1 cellular context compared by ENCODE assay signal in the genomic region with DNA sequence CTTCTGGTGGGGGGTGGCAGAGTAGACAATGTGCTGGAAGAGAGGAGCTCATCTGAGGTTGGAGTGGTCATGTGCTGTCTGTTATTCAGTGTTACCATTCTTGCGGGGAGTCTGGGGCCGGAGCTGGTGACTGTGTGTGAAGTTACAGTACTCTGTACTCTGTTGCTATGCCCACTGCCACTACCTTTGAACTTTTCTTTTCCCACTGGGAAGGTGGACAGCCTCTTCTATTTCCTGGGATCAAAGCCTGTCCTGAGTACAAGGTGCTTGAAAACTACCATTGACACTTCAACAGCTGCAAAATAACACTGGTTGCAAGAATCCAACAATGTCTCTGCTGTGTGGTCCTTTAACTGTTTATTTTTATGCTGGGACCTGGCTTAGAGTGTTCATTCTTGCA.
TF ChIP-seq lines count a peak whose summit lies in the region.

No MANE protein-coding gene starts in this region.

TF ChIP-seq in HepG2, 621 proteins besides CTCF, POLR2A, EP300 and RAD21 (continued from another document and continues in another):
- TF ChIP-seq, protein P1, sequence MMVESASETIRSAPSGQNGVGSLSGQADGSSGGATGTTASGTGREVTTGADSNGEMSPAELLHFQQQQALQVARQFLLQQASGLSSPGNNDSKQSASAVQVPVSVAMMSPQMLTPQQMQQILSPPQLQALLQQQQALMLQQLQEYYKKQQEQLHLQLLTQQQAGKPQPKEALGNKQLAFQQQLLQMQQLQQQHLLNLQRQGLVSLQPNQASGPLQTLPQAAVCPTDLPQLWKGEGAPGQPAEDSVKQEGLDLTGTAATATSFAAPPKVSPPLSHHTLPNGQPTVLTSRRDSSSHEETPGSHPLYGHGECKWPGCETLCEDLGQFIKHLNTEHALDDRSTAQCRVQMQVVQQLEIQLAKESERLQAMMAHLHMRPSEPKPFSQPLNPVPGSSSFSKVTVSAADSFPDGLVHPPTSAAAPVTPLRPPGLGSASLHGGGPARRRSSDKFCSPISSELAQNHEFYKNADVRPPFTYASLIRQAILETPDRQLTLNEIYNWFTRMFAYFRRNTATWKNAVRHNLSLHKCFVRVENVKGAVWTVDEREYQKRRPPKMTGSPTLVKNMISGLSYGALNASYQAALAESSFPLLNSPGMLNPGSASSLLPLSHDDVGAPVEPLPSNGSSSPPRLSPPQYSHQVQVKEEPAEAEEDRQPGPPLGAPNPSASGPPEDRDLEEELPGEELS (CRISPR knock-in tag; IDR thresholded peaks at IDR 0.05) = peak; percentile 82
- no peak; the same call in 1 of the 2 replicates for TF ChIP-seq SPEN (CRISPR knock-in tag; IDR thresholded peaks at IDR 0.05; ENCODE audit: low read depth)
- TF ChIP-seq, protein P2, sequence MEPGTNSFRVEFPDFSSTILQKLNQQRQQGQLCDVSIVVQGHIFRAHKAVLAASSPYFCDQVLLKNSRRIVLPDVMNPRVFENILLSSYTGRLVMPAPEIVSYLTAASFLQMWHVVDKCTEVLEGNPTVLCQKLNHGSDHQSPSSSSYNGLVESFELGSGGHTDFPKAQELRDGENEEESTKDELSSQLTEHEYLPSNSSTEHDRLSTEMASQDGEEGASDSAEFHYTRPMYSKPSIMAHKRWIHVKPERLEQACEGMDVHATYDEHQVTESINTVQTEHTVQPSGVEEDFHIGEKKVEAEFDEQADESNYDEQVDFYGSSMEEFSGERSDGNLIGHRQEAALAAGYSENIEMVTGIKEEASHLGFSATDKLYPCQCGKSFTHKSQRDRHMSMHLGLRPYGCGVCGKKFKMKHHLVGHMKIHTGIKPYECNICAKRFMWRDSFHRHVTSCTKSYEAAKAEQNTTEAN (CRISPR knock-in tag; conservative IDR thresholded peaks at IDR 0.05) = no peak
- TF ChIP-seq ZBTB20 (CRISPR knock-in tag; IDR thresholded peaks at IDR 0.05; ENCODE audit: borderline replicate concordance, low read depth) = no peak
- TF ChIP-seq ZNF337 (CRISPR knock-in tag; IDR thresholded peaks at IDR 0.05; ENCODE audit: borderline replicate concordance, low read depth) = no peak
- no peak for TF ChIP-seq BRD4 (CRISPR knock-in tag; IDR thresholded peaks at IDR 0.05)
- TF ChIP-seq, protein P3, sequence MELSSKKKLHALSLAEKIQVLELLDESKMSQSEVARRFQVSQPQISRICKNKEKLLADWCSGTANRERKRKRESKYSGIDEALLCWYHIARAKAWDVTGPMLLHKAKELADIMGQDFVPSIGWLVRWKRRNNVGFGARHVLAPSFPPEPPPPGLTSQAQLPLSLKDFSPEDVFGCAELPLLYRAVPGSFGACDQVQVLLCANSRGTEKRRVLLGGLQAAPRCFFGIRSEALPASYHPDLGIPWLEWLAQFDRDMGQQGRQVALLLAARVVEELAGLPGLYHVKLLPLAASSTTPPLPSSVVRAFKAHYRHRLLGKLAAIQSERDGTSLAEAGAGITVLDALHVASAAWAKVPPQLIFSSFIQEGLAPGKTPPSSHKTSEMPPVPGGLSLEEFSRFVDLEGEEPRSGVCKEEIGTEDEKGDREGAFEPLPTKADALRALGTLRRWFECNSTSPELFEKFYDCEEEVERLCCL (CRISPR knock-in tag; IDR thresholded peaks at IDR 0.05; ENCODE audit: borderline replicate concordance) = no peak
- TF ChIP-seq ISL2 (CRISPR knock-in tag; IDR thresholded peaks at IDR 0.05) = no peak
- peak; percentile 49; the same call in 1 of the 2 replicates for TF ChIP-seq ZNF747 (CRISPR knock-in tag; IDR thresholded peaks at IDR 0.05; ENCODE audit: borderline replicate concordance)
- peak; percentile 38; the same call in 1 of the 2 replicates for TF ChIP-seq HOXA3 (CRISPR knock-in tag; IDR thresholded peaks at IDR 0.05)
- no peak for TF ChIP-seq ZNF20 (CRISPR knock-in tag; IDR thresholded peaks at IDR 0.05)
- TF ChIP-seq CBX2 (IDR thresholded peaks at IDR 0.05; ENCODE audit: low read depth, low read length) = no peak
- no peak for TF ChIP-seq CBX2 (CRISPR knock-in tag; IDR thresholded peaks at IDR 0.05; ENCODE audit: low read depth)
- no peak for TF ChIP-seq SUZ12 (IDR thresholded peaks at IDR 0.05; ENCODE audit: low read depth, low read length)
- no peak for TF ChIP-seq SMC3 (IDR thresholded peaks at IDR 0.05; ENCODE audit: low read length)
- TF ChIP-seq, protein P4, sequence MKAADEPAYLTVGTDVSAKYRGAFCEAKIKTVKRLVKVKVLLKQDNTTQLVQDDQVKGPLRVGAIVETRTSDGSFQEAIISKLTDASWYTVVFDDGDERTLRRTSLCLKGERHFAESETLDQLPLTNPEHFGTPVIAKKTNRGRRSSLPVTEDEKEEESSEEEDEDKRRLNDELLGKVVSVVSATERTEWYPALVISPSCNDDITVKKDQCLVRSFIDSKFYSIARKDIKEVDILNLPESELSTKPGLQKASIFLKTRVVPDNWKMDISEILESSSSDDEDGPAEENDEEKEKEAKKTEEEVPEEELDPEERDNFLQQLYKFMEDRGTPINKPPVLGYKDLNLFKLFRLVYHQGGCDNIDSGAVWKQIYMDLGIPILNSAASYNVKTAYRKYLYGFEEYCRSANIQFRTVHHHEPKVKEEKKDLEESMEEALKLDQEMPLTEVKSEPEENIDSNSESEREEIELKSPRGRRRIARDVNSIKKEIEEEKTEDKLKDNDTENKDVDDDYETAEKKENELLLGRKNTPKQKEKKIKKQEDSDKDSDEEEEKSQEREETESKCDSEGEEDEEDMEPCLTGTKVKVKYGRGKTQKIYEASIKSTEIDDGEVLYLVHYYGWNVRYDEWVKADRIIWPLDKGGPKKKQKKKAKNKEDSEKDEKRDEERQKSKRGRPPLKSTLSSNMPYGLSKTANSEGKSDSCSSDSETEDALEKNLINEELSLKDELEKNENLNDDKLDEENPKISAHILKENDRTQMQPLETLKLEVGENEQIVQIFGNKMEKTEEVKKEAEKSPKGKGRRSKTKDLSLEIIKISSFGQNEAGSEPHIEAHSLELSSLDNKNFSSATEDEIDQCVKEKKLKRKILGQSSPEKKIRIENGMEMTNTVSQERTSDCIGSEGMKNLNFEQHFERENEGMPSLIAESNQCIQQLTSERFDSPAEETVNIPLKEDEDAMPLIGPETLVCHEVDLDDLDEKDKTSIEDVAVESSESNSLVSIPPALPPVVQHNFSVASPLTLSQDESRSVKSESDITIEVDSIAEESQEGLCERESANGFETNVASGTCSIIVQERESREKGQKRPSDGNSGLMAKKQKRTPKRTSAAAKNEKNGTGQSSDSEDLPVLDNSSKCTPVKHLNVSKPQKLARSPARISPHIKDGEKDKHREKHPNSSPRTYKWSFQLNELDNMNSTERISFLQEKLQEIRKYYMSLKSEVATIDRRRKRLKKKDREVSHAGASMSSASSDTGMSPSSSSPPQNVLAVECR (CRISPR knock-in tag; IDR thresholded peaks at IDR 0.05; ENCODE audit: borderline replicate concordance) = peak; percentile 57; the same call in 1 of the 2 replicates
- TF ChIP-seq ZFP36 (IDR thresholded peaks at IDR 0.05; ENCODE audit: borderline replicate concordance, low read depth, low read length, partially characterized antibody) = no peak
- TF ChIP-seq ZNF737 (CRISPR knock-in tag; IDR thresholded peaks at IDR 0.05; ENCODE audit: borderline replicate concordance) = no peak
- peak; percentile 86 for TF ChIP-seq HNF4A (CRISPR knock-in tag; IDR thresholded peaks at IDR 0.05)
- no peak for TF ChIP-seq SIN3A (IDR thresholded peaks at IDR 0.05; ENCODE audit: borderline replicate concordance, low read depth, low read length)
- TF ChIP-seq ZNF792 (CRISPR knock-in tag; IDR thresholded peaks at IDR 0.05) = no peak
- TF ChIP-seq ZNF672 (CRISPR knock-in tag; IDR thresholded peaks at IDR 0.05) = no peak
- TF ChIP-seq NFE2L1 (CRISPR knock-in tag; IDR thresholded peaks at IDR 0.05; ENCODE audit: borderline replicate concordance) = no peak
- TF ChIP-seq ZNF883 (CRISPR knock-in tag; IDR thresholded peaks at IDR 0.05; ENCODE audit: not compliant biosample characterization) = no peak
- TF ChIP-seq, protein P5, sequence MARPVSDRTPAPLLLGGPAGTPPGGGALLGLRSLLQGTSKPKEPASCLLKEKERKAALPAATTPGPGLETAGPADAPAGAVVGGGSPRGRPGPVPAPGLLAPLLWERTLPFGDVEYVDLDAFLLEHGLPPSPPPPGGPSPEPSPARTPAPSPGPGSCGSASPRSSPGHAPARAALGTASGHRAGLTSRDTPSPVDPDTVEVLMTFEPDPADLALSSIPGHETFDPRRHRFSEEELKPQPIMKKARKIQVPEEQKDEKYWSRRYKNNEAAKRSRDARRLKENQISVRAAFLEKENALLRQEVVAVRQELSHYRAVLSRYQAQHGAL (CRISPR knock-in tag; IDR thresholded peaks at IDR 0.05; ENCODE audit: not compliant biosample characterization) = no peak
- no peak for TF ChIP-seq ZNF136 (CRISPR knock-in tag; IDR thresholded peaks at IDR 0.05; ENCODE audit: low read depth)
- TF ChIP-seq, protein P6, sequence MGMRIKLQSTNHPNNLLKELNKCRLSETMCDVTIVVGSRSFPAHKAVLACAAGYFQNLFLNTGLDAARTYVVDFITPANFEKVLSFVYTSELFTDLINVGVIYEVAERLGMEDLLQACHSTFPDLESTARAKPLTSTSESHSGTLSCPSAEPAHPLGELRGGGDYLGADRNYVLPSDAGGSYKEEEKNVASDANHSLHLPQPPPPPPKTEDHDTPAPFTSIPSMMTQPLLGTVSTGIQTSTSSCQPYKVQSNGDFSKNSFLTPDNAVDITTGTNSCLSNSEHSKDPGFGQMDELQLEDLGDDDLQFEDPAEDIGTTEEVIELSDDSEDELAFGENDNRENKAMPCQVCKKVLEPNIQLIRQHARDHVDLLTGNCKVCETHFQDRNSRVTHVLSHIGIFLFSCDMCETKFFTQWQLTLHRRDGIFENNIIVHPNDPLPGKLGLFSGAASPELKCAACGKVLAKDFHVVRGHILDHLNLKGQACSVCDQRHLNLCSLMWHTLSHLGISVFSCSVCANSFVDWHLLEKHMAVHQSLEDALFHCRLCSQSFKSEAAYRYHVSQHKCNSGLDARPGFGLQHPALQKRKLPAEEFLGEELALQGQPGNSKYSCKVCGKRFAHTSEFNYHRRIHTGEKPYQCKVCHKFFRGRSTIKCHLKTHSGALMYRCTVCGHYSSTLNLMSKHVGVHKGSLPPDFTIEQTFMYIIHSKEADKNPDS (CRISPR knock-in tag; IDR thresholded peaks at IDR 0.05) = 0 out of 2 replicates have a peak, but pooled peaks have one; percentile 64
- TF ChIP-seq, protein P7, sequence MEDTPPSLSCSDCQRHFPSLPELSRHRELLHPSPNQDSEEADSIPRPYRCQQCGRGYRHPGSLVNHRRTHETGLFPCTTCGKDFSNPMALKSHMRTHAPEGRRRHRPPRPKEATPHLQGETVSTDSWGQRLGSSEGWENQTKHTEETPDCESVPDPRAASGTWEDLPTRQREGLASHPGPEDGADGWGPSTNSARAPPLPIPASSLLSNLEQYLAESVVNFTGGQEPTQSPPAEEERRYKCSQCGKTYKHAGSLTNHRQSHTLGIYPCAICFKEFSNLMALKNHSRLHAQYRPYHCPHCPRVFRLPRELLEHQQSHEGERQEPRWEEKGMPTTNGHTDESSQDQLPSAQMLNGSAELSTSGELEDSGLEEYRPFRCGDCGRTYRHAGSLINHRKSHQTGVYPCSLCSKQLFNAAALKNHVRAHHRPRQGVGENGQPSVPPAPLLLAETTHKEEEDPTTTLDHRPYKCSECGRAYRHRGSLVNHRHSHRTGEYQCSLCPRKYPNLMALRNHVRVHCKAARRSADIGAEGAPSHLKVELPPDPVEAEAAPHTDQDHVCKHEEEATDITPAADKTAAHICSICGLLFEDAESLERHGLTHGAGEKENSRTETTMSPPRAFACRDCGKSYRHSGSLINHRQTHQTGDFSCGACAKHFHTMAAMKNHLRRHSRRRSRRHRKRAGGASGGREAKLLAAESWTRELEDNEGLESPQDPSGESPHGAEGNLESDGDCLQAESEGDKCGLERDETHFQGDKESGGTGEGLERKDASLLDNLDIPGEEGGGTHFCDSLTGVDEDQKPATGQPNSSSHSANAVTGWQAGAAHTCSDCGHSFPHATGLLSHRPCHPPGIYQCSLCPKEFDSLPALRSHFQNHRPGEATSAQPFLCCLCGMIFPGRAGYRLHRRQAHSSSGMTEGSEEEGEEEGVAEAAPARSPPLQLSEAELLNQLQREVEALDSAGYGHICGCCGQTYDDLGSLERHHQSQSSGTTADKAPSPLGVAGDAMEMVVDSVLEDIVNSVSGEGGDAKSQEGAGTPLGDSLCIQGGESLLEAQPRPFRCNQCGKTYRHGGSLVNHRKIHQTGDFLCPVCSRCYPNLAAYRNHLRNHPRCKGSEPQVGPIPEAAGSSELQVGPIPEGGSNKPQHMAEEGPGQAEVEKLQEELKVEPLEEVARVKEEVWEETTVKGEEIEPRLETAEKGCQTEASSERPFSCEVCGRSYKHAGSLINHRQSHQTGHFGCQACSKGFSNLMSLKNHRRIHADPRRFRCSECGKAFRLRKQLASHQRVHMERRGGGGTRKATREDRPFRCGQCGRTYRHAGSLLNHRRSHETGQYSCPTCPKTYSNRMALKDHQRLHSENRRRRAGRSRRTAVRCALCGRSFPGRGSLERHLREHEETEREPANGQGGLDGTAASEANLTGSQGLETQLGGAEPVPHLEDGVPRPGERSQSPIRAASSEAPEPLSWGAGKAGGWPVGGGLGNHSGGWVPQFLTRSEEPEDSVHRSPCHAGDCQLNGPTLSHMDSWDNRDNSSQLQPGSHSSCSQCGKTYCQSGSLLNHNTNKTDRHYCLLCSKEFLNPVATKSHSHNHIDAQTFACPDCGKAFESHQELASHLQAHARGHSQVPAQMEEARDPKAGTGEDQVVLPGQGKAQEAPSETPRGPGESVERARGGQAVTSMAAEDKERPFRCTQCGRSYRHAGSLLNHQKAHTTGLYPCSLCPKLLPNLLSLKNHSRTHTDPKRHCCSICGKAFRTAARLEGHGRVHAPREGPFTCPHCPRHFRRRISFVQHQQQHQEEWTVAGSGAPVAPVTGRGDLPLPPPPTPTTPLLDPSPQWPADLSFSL (CRISPR knock-in tag; IDR thresholded peaks at IDR 0.05) = no peak
- no peak for TF ChIP-seq ZNF530 (CRISPR knock-in tag; IDR thresholded peaks at IDR 0.05; ENCODE audit: low read depth)
- no peak for TF ChIP-seq ZFP37 (CRISPR knock-in tag; IDR thresholded peaks at IDR 0.05; ENCODE audit: borderline replicate concordance)
- TF ChIP-seq, protein P8, sequence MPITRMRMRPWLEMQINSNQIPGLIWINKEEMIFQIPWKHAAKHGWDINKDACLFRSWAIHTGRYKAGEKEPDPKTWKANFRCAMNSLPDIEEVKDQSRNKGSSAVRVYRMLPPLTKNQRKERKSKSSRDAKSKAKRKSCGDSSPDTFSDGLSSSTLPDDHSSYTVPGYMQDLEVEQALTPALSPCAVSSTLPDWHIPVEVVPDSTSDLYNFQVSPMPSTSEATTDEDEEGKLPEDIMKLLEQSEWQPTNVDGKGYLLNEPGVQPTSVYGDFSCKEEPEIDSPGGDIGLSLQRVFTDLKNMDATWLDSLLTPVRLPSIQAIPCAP (CRISPR knock-in tag; IDR thresholded peaks at IDR 0.05; ENCODE audit: low read depth) = no peak
- TF ChIP-seq SOX6 (IDR thresholded peaks at IDR 0.05) = no peak
- TF ChIP-seq SOX6 (CRISPR knock-in tag; IDR thresholded peaks at IDR 0.05) = peak; percentile 82
- TF ChIP-seq TOE1 (CRISPR knock-in tag; IDR thresholded peaks at IDR 0.05) = no peak
- TF ChIP-seq, protein P9, sequence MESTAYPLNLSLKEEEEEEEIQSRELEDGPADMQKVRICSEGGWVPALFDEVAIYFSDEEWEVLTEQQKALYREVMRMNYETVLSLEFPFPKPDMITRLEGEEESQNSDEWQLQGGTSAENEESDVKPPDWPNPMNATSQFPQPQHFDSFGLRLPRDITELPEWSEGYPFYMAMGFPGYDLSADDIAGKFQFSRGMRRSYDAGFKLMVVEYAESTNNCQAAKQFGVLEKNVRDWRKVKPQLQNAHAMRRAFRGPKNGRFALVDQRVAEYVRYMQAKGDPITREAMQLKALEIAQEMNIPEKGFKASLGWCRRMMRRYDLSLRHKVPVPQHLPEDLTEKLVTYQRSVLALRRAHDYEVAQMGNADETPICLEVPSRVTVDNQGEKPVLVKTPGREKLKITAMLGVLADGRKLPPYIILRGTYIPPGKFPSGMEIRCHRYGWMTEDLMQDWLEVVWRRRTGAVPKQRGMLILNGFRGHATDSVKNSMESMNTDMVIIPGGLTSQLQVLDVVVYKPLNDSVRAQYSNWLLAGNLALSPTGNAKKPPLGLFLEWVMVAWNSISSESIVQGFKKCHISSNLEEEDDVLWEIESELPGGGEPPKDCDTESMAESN (CRISPR knock-in tag; conservative IDR thresholded peaks at IDR 0.05) = no peak
- no peak for TF ChIP-seq KDM5A (IDR thresholded peaks at IDR 0.05; ENCODE audit: borderline replicate concordance, low read length)
- TF ChIP-seq TCF7 (IDR thresholded peaks at IDR 0.05; ENCODE audit: low read depth) = peak; percentile 90
